Comparison of ENCODE assay signal across 8 cellular contexts in genomic region chr2:239927424-239927981, GRCh38.
DNase-seq lines count a peak whose midpoint lies in the region; ATAC-seq, FAIRE-seq and TF ChIP-seq lines count a peak whose summit lies in the region.

No MANE protein-coding gene starts in this region.

- peak; percentile 100 for ATAC-seq in PC-3
- no peak for ATAC-seq in GM21576 (IDR thresholded peaks at IDR 0.05; ENCODE audit: unreplicated experiment)

- no peak for FAIRE-seq in frontal cortex (lab: Jason Lieb, UNC)

- H3K27me3 ChIP-seq in CD8-positive, alpha-beta memory T cell (ENCODE audit: insufficient read depth, low read length, poor library complexity, severe bottlenecking) = no peaks in the 10 kb centered on the region
- no peaks in the 10 kb centered on the region for H3K27me3 ChIP-seq in PC-3 (ENCODE audit: low read length)

- H3K36me3 Mint-ChIP-seq in CD8-positive, alpha-beta memory T cell = no peaks in the 10 kb centered on the region

- peak in 4 of 5 donors; percentile 35 to 77 (median 60) for DNase-seq in CD8-positive, alpha-beta memory T cell
- peak; percentile 90 for DNase-seq in PC-3
- peak; percentile 64 for DNase-seq in activated T-cell treated with anti-CD3 and anti-CD28 coated beads for 48 hours (ENCODE audit: low read depth)
- peak; percentile 74 for DNase-seq in foreskin melanocyte
- peak; percentile 46 to 65 (median 62) for DNase-seq in stimulated activated CD4-positive, alpha-beta T cell treated with anti-CD3 and anti-CD28 coated beads, Interleukin-12 subunit alpha, Interleukin-12 subunit beta, amount 100 ng/mL, for 48 hours (ENCODE audit: low read depth in 2 of 3, low spot score in 1 of 3)
- DNase-seq in frontal cortex (ENCODE audit: low spot score in 2 of 2) = no peak
- DNase-seq in NCI-H187 treated with DMSO at 0.1 percent for 48 hours (lab: John Stamatoyannopoulos, UW) = no peak

- no peaks in the 10 kb centered on the region for H3K9me3 ChIP-seq in CD8-positive, alpha-beta memory T cell (ENCODE audit: low read length)
- no peaks in the 10 kb centered on the region for H3K9me3 ChIP-seq in PC-3 (ENCODE audit: low read length)

- BruUV-seq in PC-3 (replicated peaks; lab: Mats Ljungman, UMichigan) = no TSS peak

- intact Hi-C loops in PC-3 (cut with micrococcal nuclease) = no loop called here

- no peaks in the 10 kb centered on the region for H3F3A ChIP-seq in PC-3 (ENCODE audit: low read length, unreplicated experiment)

- H3K36me3 ChIP-seq in CD8-positive, alpha-beta memory T cell (ENCODE audit: insufficient read depth, low read length) = no peaks in the 10 kb centered on the region
- no peaks in the 10 kb centered on the region for H3K36me3 ChIP-seq in PC-3 (ENCODE audit: low read depth, low read length)

- H3K27me3 Mint-ChIP-seq in CD8-positive, alpha-beta memory T cell = peaks cover 4 to 15% of the 10 kb centered on the region in 2 donors

- H3K4me3 Mint-ChIP-seq in CD8-positive, alpha-beta memory T cell = peak overlapping the region; percentile 57 to 93 (median 83)

- no peak for TF ChIP-seq CTCF in PC-3 (conservative IDR thresholded peaks at IDR 0.05; ENCODE audit: low read depth, low read length)

- H3K9me3 Mint-ChIP-seq in CD8-positive, alpha-beta memory T cell = peaks cover 0 to 2% (median 0%) of the 10 kb centered on the region in 5 donors

- CTCF ChIA-PET in CD8-positive, alpha-beta memory T cell (lab: Charles Lee) = interaction anchor here (1.7 kb wide), 1 partner anchor 8 kb away, joined by 6 read pairs; no protein-coding TSS in a partner anchor
- CTCF ChIA-PET in PC-3 (lab: Charles Lee) = interaction anchor here (0.6 kb wide), 1 partner anchor 140 kb away, joined by 3 read pairs; no protein-coding TSS in a partner anchor

- H2AFZ ChIP-seq in PC-3 (ENCODE audit: low read length) = no peak overlapping the region

- no peaks in the 10 kb centered on the region for H3K4me1 ChIP-seq in CD8-positive, alpha-beta memory T cell (ENCODE audit: insufficient read depth, low read length)
- H3K4me1 ChIP-seq in PC-3 (ENCODE audit: insufficient read depth, low read length) = peaks cover 7% of the 10 kb centered on the region

- no peaks in the 10 kb centered on the region for H4K20me1 ChIP-seq in PC-3 (ENCODE audit: low read length)

- H3K4me1 Mint-ChIP-seq in CD8-positive, alpha-beta memory T cell = peaks cover 10 to 19% (median 18%) of the 10 kb centered on the region in 3 donors

- peak overlapping the region; percentile 51 for H3K4me3 ChIP-seq in CD8-positive, alpha-beta memory T cell (ENCODE audit: low read length)
- no peak overlapping the region for H3K4me3 ChIP-seq in PC-3 (ENCODE audit: low read length)

- no peaks in the 10 kb centered on the region for H3K9me2 ChIP-seq in PC-3 (replicated peaks; ENCODE audit: low read length)

- peak overlapping the region; percentile 44 for H3K27ac ChIP-seq in CD8-positive, alpha-beta memory T cell (ENCODE audit: low read depth, low read length)
- no peak overlapping the region for H3K27ac ChIP-seq in PC-3 (ENCODE audit: low read length)

- H3K9ac ChIP-seq in PC-3 (ENCODE audit: low read length) = no peak overlapping the region

- POLR2A ChIA-PET in CD8-positive, alpha-beta memory T cell (lab: Charles Lee) = interaction anchor here (0.6 to 0.9 kb wide), 2 partner anchors 97 to 188 kb away, joined by 3 read pairs; partner anchors contain the start of gene NDUFA10
- POLR2A ChIA-PET in PC-3 (lab: Charles Lee; ENCODE audit: unreplicated experiment) = no interaction called here

- no peaks in the 10 kb centered on the region for H3K79me2 ChIP-seq in PC-3 (ENCODE audit: low read length)

- peak overlapping the region; percentile 40 to 91 (median 82) for H3K27ac Mint-ChIP-seq in CD8-positive, alpha-beta memory T cell

- H3K4me2 ChIP-seq in PC-3 (ENCODE audit: low read length) = peak overlapping the region; percentile 42; the same call in 1 of the 2 replicates

Comparison
In these comparisons a context has a peak if more than half of its experiments do, and no peak if none do; other contexts are left out.
1. DNase-seq: peak in CD8-positive, alpha-beta memory T cell (4 of 5), PC-3 (single experiment), activated T-cell treated with anti-CD3 and anti-CD28 coated beads for 48 hours (single experiment), foreskin melanocyte (single experiment) and stimulated activated CD4-positive, alpha-beta T cell treated with anti-CD3 and anti-CD28 coated beads, Interleukin-12 subunit alpha, Interleukin-12 subunit beta, amount 100 ng/mL, for 48 hours (3 of 3); none in frontal cortex (0 of 2) and NCI-H187 treated with DMSO at 0.1 percent for 48 hours (single experiment).